In genomic region chr12:51823875-51824565, GRCh38 we compare ENCODE assay signal across 8 cellular contexts. TPM values are rescaled to one million over a fixed set of nuclear protein-coding genes. Genes with fewer than 3 reads are reported as not detected.
DNase-seq lines count a peak whose midpoint lies in the region; ATAC-seq and TF ChIP-seq lines count a peak whose summit lies in the region.

No MANE protein-coding gene starts in this region.

- H3K27ac Mint-ChIP-seq in endodermal cell, result no peak overlapping the region

- peaks cover 18% of the 10 kb centered on the region for H3K4me1 Mint-ChIP-seq in endodermal cell

- H3K4me3 ChIP-seq in endodermal cell (ENCODE audit: low read length), result no peak overlapping the region

- peak; percentile 77 for TF ChIP-seq CTCF in endodermal cell (conservative IDR thresholded peaks at IDR 0.05)

- H3K36me3 Mint-ChIP-seq in endodermal cell (ENCODE audit: low read depth), result no peaks in the 10 kb centered on the region

- peaks cover 20% of the 10 kb centered on the region for H3K27me3 Mint-ChIP-seq in endodermal cell (ENCODE audit: insufficient read depth)

- H3K27ac ChIP-seq in endodermal cell (ENCODE audit: low read depth, low read length), result no peak overlapping the region

- peaks cover 8% of the 10 kb centered on the region for H3K4me1 ChIP-seq in endodermal cell (ENCODE audit: control insufficient read depth, insufficient read depth, low read length)

- H3K4me3 Mint-ChIP-seq in endodermal cell, result no peak overlapping the region

- H3K9me3 Mint-ChIP-seq in endodermal cell, result no peaks in the 10 kb centered on the region

- H3K9ac ChIP-seq in endodermal cell (ENCODE audit: extremely low read depth, low read length, poor library complexity, severe bottlenecking), result no peak overlapping the region

- DNase-seq in DMS79 treated with DMSO at 0.1 percent for 48 hours (lab: John Stamatoyannopoulos, UW) (peak; percentile 24), DMS79 (lab: John Stamatoyannopoulos, UW) (no peak), LoVo (ENCODE audit: low spot score) (peak; percentile 72), RKO (ENCODE audit: low spot score) (peak; percentile 60), endodermal cell (peak; percentile 81), myocyte (ENCODE audit: low read depth) (peak; percentile 76), NOMO-1 treated with DMSO at 0.1 percent for 48 hours (lab: John Stamatoyannopoulos, UW; ENCODE audit: unreplicated experiment) (no peak)

- H3K27me3 ChIP-seq in endodermal cell (ENCODE audit: control insufficient read depth, insufficient read depth, low read length, poor library complexity, severe bottlenecking), result peaks cover 13% of the 10 kb centered on the region

- H3K36me3 ChIP-seq in endodermal cell (ENCODE audit: control insufficient read depth, insufficient read depth, low read length), result no peaks in the 10 kb centered on the region

- no peak for ATAC-seq in activated CD4-positive, CD25-positive, alpha-beta regulatory T cell treated with anti-CD3 and anti-CD28 coated beads, Interleukin-2, amount 50 U/mL, for 24 hours

- WGBS in endodermal cell (ENCODE audit: insufficient coverage in 1 of 2, insufficient read length in 1 of 2), 2 experiments, result 58 to 61% methylated on average over 6 of the region's 6 CpGs

- H3K9me3 ChIP-seq in endodermal cell (ENCODE audit: control insufficient read depth, low read length), result no peaks in the 10 kb centered on the region

RNA-seq across cellular contexts. Expression of gene FIGNL2, which starts 24.5 kb away (rescaled TPM):
- 10 to 100 TPM; 10.5 to 17.7 TPM for total RNA-seq in endodermal cell
- 24.4 TPM for polyA plus RNA-seq in endodermal cell (2013, experiment 1 of 2)
- polyA plus RNA-seq in endodermal cell (2013, experiment 2 of 2), result 22.8 TPM
- total RNA-seq in myocyte, result 0.11 and 0.36 TPM in 2 replicates
- 0.26 TPM for polyA plus RNA-seq in myocyte (2012)

Comparison
In these comparisons a context has a peak if more than half of its experiments do, and no peak if none do; other contexts are left out.
1. DNase-seq: peak in DMS79 treated with DMSO at 0.1 percent for 48 hours (single experiment), LoVo (single experiment), RKO (single experiment), endodermal cell (single experiment) and myocyte (single experiment); none in DMS79 (single experiment) and NOMO-1 treated with DMSO at 0.1 percent for 48 hours (single experiment).